Comparison of ENCODE assay signal across 8 cellular contexts in the genomic region with DNA sequence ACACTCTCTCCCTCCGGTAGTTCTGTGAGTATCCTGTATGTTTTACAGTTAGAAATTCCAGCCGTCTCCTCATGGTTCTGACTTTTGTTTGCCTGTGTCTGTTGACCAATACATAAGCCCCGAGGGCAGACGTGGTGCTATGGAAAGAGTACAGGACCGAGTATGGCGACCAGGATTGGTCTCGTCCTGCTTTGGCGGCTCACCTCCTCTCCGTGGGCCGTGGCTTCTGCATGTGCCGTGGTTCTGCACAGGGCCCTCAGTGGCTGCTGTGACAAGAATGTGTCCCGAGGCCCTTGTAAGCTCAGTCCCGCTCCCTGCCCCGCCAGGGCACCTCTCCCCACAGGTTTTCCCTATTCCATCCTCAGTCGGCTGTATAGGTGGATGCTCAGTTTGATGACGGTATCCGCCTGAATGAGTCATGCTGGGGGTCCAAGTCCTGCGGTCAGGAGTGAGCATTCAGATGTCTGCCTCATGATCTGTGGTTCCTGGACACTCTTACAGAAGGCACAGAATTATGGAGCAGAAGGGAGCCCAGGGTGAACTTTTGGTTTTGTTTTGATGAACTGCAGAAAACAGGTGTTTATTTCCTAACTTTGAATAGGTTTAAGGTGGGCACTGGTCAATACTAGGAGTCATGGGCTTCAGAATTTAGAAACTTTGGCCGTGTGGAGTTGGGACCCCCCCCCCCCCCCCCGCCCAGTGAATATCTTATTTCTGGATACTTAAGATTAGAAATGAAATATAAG. TPM values are rescaled to one million over a fixed set of nuclear protein-coding genes. Genes with fewer than 3 reads are reported as not detected.
DNase-seq lines count a peak whose midpoint lies in the region; ATAC-seq and TF ChIP-seq lines count a peak whose summit lies in the region.

No MANE protein-coding gene starts in this region.

- no peak for TF ChIP-seq CTCF in RWPE2 (IDR thresholded peaks at IDR 0.05; ENCODE audit: poor library complexity, severe bottlenecking)
- TF ChIP-seq CTCF in esophagus muscularis mucosa (IDR thresholded peaks at IDR 0.05) = no peak
- no peak for TF ChIP-seq CTCF in parathyroid adenoma (IDR thresholded peaks at IDR 0.05)

- TF ChIP-seq POLR2A in esophagus muscularis mucosa (IDR thresholded peaks at IDR 0.05; ENCODE audit: low read depth) = no peak

- H3K36me3 ChIP-seq in RWPE2 (ENCODE audit: low read depth) (peaks cover 46% of the 10 kb centered on the region), esophagus muscularis mucosa (peaks cover 29 to 36% (median 33%) of the 10 kb centered on the region in 4 donors), parathyroid adenoma (ENCODE audit: control insufficient read depth, insufficient read depth, low read length) (no peaks in the 10 kb centered on the region)

- 43% methylated on average over 18 of the region's 20 CpGs for WGBS in esophagus muscularis mucosa

- H3K27ac ChIP-seq in RWPE2 (ENCODE audit: poor library complexity, severe bottlenecking) (peak overlapping the region; percentile 34), esophagus muscularis mucosa (replicated peaks in 1 of 4) (no peak overlapping the region), parathyroid adenoma (no peak overlapping the region)

- peak; percentile 45 for ATAC-seq in RWPE2 (ENCODE audit: low read depth)
- no peak for ATAC-seq in HG03442 (IDR thresholded peaks at IDR 0.05; ENCODE audit: unreplicated experiment)
- ATAC-seq in HG03045 (IDR thresholded peaks at IDR 0.05; ENCODE audit: unreplicated experiment) = no peak

- H3K27me3 ChIP-seq in RWPE2 (ENCODE audit: insufficient read depth, poor library complexity, severe bottlenecking) (no peaks in the 10 kb centered on the region), esophagus muscularis mucosa (no peaks in the 10 kb centered on the region), parathyroid adenoma (ENCODE audit: control insufficient read depth, insufficient read depth, low read length) (no peaks in the 10 kb centered on the region)

- intact Hi-C loops in esophagus muscularis mucosa (cut with DNase I) = loop anchor here (2.0 kb wide), 1 partner anchor 59 kb away; no protein-coding TSS in a partner anchor

- H3K4me3 ChIP-seq in RWPE2 (ENCODE audit: severe bottlenecking) = peak overlapping the region; percentile 94
- peak overlapping the region; percentile 79 to 100 (median 90) for H3K4me3 ChIP-seq in esophagus muscularis mucosa
- H3K4me3 ChIP-seq in parathyroid adenoma (ENCODE audit: low read depth, low read length) = peak overlapping the region; percentile 76

- H3K79me2 ChIP-seq in parathyroid adenoma = peaks cover 12% of the 10 kb centered on the region

- TF ChIP-seq EP300 in esophagus muscularis mucosa (IDR thresholded peaks at IDR 0.05) = no peak

- no peak overlapping the region for H2AFZ ChIP-seq in parathyroid adenoma

- DNase-seq in DMS53 (lab: John Stamatoyannopoulos, UW) (peak; percentile 65), DMS53 treated with DMSO at 0.1 percent for 48 hours (lab: John Stamatoyannopoulos, UW; ENCODE audit: unreplicated experiment) (no peak), RWPE2 (ENCODE audit: low spot score) (no peak), esophagus muscularis mucosa (ENCODE audit: extremely low spot score) (no peak), superior temporal gyrus (ENCODE audit: extremely low spot score) (no peak)

- H3K4me1 ChIP-seq in RWPE2 (ENCODE audit: insufficient read depth, poor library complexity, severe bottlenecking) (peaks cover 9% of the 10 kb centered on the region), esophagus muscularis mucosa (peaks cover 21 to 42% (median 31%) of the 10 kb centered on the region in 4 donors), parathyroid adenoma (no peaks in the 10 kb centered on the region)

- no peaks in the 10 kb centered on the region for H3K9me3 ChIP-seq in RWPE2 (ENCODE audit: severe bottlenecking)
- H3K9me3 ChIP-seq in esophagus muscularis mucosa = no peaks in the 10 kb centered on the region
- H3K9me3 ChIP-seq in parathyroid adenoma (ENCODE audit: control insufficient read depth, low read length) = no peaks in the 10 kb centered on the region

- peak overlapping the region; percentile 99 for H3K4me2 ChIP-seq in parathyroid adenoma (ENCODE audit: low read length)

- H3K9ac ChIP-seq in parathyroid adenoma = no peak overlapping the region

RNA-seq across cellular contexts. Expression of gene ARFGAP1, which starts 1.2 kb away (rescaled TPM):
- total RNA-seq in esophagus muscularis mucosa = 10 to 100 TPM; 35.8 to 50.9 (median 39.5) TPM

RNA-seq across cellular contexts. Expression of gene COL20A1, which starts 19.2 kb away (rescaled TPM):
- under 1 TPM in 1 of 4 donors, not detected in 3; 0.32 TPM for total RNA-seq in esophagus muscularis mucosa

RNA-seq across cellular contexts. Expression of gene NKAIN4, which starts 19.5 kb away (rescaled TPM):
- total RNA-seq in esophagus muscularis mucosa = under 1 TPM in 2 of 4 donors, not detected in 2; 0.17 to 0.45 TPM

RNA-seq across cellular contexts. Expression of gene BIRC7, which starts 38.1 kb away (rescaled TPM):
- not detected for total RNA-seq in esophagus muscularis mucosa

RNA-seq across cellular contexts. Expression of gene YTHDF1, which starts 57.9 kb away (rescaled TPM):
- total RNA-seq in esophagus muscularis mucosa = 10 to 100 TPM; 17.9 to 32.1 (median 29.7) TPM
